In the genomic region with DNA sequence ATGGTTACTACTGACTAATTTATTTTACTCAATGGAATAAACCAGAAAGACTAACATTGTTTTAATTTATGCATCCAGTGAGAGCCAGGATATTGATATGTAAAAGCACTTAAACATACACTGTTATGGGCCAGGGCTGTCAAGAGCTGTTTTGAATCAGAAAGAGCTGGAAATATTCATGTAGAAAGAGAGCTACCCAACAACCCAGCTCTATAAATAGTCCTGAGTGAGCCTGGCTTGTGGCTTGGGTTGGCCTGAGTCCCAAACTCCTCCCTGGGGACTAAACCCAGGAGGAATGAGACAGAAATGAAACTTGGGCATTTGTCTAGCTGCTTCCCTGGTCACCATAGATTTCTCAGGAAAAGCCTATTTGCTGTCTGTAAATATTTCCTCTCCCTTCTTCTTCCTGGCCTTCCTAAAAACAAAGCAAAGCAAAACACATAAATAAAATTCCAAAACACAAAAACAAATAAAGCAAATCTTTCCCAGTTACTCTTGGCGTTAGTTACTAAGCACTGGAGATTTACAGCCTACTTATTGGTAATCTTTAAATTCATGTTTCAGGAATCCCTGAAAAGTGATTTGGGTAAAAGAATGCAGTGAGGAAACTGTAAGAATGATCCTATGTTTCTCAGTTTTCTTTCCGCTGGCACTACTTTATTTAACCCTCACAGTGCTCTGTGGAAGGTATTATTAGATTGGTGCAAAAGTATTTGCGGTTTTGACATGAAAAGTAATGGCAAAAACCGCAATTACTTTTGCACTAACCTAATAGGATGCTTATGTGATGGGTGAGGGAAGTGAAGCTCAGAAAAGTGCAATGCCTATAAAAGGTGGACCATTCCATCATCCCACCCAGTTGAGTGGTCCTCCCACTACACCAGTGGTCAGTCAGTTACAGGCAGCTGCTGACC, we compare ENCODE assay signal across 9 cellular contexts.
DNase-seq lines count a peak whose midpoint lies in the region; ATAC-seq and FAIRE-seq lines count a peak whose summit lies in the region.
"Had no signal": no experiment of that assay in that cellular context is flagged by ENCODE, and none has a peak within 500 bp of the region (broad histone marks: within the 10 kb centered on the region; RNA-seq: fewer than 3 reads in every experiment).

No MANE protein-coding gene starts in this region.

- peaks cover 2% of the 10 kb centered on the region for H3K9me3 ChIP-seq in small intestine (ENCODE audit: control insufficient read depth, low read depth)

- peaks cover 4% of the 10 kb centered on the region for H3K4me1 Mint-ChIP-seq in activated naive CD8-positive, alpha-beta T cell treated with anti-CD3 and anti-CD28 coated beads for 36 hours

- H3K4me1 ChIP-seq in small intestine (ENCODE audit: control insufficient read depth in 2 of 2, insufficient read depth in 1 of 2, low read depth in 1 of 2, low read length in 1 of 2) = no peaks in the 10 kb centered on the region

- FAIRE-seq in small intestine (lab: Jason Lieb, UNC) = no peak
- FAIRE-seq: colon had no signal

- ATAC-seq in esophagus mucosa = peak; percentile 33
- no peak for ATAC-seq in GM18511 (IDR thresholded peaks at IDR 0.05; ENCODE audit: unreplicated experiment)

- no peak overlapping the region for H3K27ac Mint-ChIP-seq in activated naive CD8-positive, alpha-beta T cell treated with anti-CD3 and anti-CD28 coated beads for 36 hours

- H3K9me3 Mint-ChIP-seq in activated naive CD8-positive, alpha-beta T cell treated with anti-CD3 and anti-CD28 coated beads for 36 hours = peaks cover 16% of the 10 kb centered on the region

- in situ Hi-C loops in G401 (cut with HindIII; ENCODE audit: low sequenced_read_pairs) = no loop called here

- no peaks in the 10 kb centered on the region for H3K27me3 ChIP-seq in small intestine (ENCODE audit: control insufficient read depth in 2 of 2, insufficient read depth in 2 of 2, low read length in 2 of 2)

- H3K4me3 ChIP-seq in small intestine (ENCODE audit: low read depth in 1 of 2, low read length in 2 of 2) = no peak overlapping the region

- H3K36me3 Mint-ChIP-seq in activated naive CD8-positive, alpha-beta T cell treated with anti-CD3 and anti-CD28 coated beads for 36 hours = peaks cover 3% of the 10 kb centered on the region

- H3K4me3 Mint-ChIP-seq in activated naive CD8-positive, alpha-beta T cell treated with anti-CD3 and anti-CD28 coated beads for 36 hours = no peak overlapping the region

- no peaks in the 10 kb centered on the region for H3K27me3 Mint-ChIP-seq in activated naive CD8-positive, alpha-beta T cell treated with anti-CD3 and anti-CD28 coated beads for 36 hours

- DNase-seq in G401 (ENCODE audit: low spot score) (peak; percentile 92), NCI-H69 (lab: John Stamatoyannopoulos, UW) (peak; percentile 86), non-pigmented ciliary epithelial cell (ENCODE audit: low read depth) (peak; percentile 50), small intestine (no peak), ecto neural progenitor cell (ENCODE audit: low spot score) (no peak)
- no peak for DNase-seq in activated naive CD8-positive, alpha-beta T cell treated with anti-CD3 and anti-CD28 coated beads for 36 hours

- no peaks in the 10 kb centered on the region for H3K36me3 ChIP-seq in small intestine (ENCODE audit: control insufficient read depth in 2 of 2, insufficient read depth in 2 of 2, low read length in 2 of 2)

- WGBS in small intestine, 3 donors = 63 to 80% (median 72%) methylated on average over 4 of the region's 4 CpGs

- H3K27ac ChIP-seq in small intestine (ENCODE audit: low read depth in 1 of 2, low read length in 1 of 2) = no peak overlapping the region

Comparison
In these comparisons a context has a peak if more than half of its experiments do, and no peak if none do; other contexts are left out.
1. DNase-seq: peak in G401 (single experiment), NCI-H69 (single experiment) and non-pigmented ciliary epithelial cell (single experiment); none in activated naive CD8-positive, alpha-beta T cell treated with anti-CD3 and anti-CD28 coated beads for 36 hours (single experiment), small intestine (single experiment) and ecto neural progenitor cell (single experiment).